In the genomic region with DNA sequence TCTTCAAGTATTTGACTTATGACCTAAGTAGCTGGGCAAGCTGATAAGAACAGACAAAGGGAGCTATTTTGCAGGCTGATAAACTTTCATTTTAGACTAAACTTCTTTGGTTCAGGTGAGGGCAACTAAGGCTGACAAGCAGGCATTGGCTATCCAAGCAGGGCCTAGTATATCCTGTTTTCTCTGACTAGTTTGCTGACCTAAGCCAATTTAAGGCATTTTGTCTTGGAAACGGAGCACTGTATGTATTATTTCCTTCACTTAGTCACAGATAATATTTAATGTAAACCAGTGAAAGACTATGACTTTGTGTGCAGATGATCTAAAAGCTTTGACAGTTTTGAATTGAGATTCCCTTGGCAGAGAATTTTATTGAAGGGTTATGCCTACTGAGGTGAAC, we compare ENCODE assay signal across 2 cellular contexts.
TF ChIP-seq lines count a peak whose summit lies in the region.

No MANE protein-coding gene starts in this region.

TF ChIP-seq in IMR-90, 13 proteins besides CTCF, POLR2A, EP300 and RAD21:
- TF ChIP-seq NFE2L2 (IDR thresholded peaks at IDR 0.05; ENCODE audit: low read depth, low read length) (no peak), MAFK (IDR thresholded peaks at IDR 0.05; ENCODE audit: low read depth, low read length) (0 out of 2 replicates have a peak, but pooled peaks have one; percentile 23)

TF ChIP-seq in H1, 55 proteins besides CTCF, POLR2A, EP300 and RAD21:
- 0 out of 2 replicates have a peak, but pooled peaks have one; percentile 21 for TF ChIP-seq MAFK (IDR thresholded peaks at IDR 0.05; ENCODE audit: low read depth, low read length)
- TF ChIP-seq JUND (IDR thresholded peaks at IDR 0.05; ENCODE audit: low read length) = no peak
